8 cellular contexts compared by ENCODE assay signal in the genomic region with DNA sequence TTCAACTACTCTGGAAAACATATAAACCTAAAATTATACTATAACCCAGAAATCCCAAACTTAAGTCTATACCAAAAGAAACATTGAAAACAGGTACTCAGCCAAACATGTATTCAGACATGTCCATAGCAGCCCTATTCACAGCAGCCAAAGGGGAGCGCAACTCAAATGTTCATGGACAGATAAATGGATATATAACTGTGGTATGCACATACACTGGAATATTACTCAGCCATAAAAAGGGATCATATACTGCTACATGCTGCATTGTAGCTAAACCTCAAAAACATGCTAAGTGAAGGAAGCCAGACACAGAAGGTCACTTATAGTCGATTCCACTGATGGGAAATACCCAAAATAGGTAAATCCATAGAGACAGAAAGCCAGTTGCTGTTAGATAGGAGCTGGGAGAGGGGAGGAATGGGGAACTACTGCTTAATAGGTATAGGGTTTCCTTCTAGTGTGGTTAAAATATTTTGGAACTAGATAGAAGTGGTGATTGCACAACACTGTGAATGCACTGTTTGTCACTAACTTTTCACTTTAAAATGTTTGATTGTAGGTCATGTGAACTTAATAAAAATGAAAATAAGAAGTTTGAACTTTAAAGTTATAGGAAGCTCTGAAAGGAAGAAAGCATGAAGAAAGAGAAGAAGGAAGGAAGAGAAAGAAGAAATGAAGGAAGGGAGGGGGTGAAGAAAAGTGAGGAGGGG.
"Had no signal": no experiment of that assay in that cellular context is flagged by ENCODE, and none has a peak within 500 bp of the region (broad histone marks: within the 10 kb centered on the region; RNA-seq: fewer than 3 reads in every experiment).

No MANE protein-coding gene starts in this region.

- FAIRE-seq: H54, HTR-8/SVneo, K562 had no signal

- H3K9ac ChIP-seq: GM23248 had no signal

- H3K27ac ChIP-seq: GM23248 had no signal

- H3K27ac Mint-ChIP-seq: H9 had no signal

- ATAC-seq: K562 had no signal

- H2AFZ ChIP-seq: GM23248 had no signal

- H3K4me3 ChIP-seq: GM23248, K562 had no signal

- H3K4me3 Mint-ChIP-seq: H9 had no signal

- DNase-seq: GM23248, GOT3, H9, HCEC 1CT, KG1 had no signal
